ENCODE assay signal across 23 cellular contexts in the genomic region with DNA sequence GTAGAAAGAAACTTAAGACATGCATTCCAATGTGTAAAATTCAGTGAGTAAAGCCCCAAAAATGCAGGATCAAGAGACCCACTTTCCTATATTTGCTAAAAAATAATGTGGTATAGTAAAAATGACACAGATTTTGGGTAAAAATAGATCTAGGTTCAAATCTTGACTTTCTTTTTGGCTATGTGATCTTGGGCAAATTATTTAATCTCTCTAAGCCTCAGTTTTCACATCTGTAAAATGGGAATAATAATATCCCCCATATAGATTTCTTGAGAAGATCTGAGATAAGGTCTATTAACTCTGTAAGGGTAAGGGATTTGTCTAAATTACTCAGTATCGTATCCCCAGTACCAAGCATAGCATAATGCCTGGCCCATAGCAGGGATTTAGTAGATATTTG.
DNase-seq lines count a peak whose midpoint lies in the region; ATAC-seq and TF ChIP-seq lines count a peak whose summit lies in the region.
"Had no signal": no experiment of that assay in that cellular context is flagged by ENCODE, and none has a peak within 500 bp of the region (broad histone marks: within the 10 kb centered on the region; RNA-seq: fewer than 3 reads in every experiment).

No MANE protein-coding gene starts in this region.

- H3K27me3 Mint-ChIP-seq in mesothelial cell of epicardium (ENCODE audit: low read depth), result no peaks in the 10 kb centered on the region

- H3K56ac ChIP-seq in mesendoderm (ENCODE audit: low read length), result no peak overlapping the region

- no peak overlapping the region for H3K4me3 ChIP-seq in right atrium auricular region
- H3K4me3 ChIP-seq in esophagus muscularis mucosa, result no peak overlapping the region
- H3K4me3 ChIP-seq in mesendoderm (ENCODE audit: low read length), result no peak overlapping the region
- no peak overlapping the region for H3K4me3 ChIP-seq in sigmoid colon
- H3K4me3 ChIP-seq: MG63, SK-N-MC had no signal

- peaks cover 7% of the 10 kb centered on the region for H3K9me3 Mint-ChIP-seq in mesothelial cell of epicardium
- H3K9me3 Mint-ChIP-seq: CD8-positive, alpha-beta T cell had no signal

- no peak for TF ChIP-seq EP300 in esophagus muscularis mucosa (IDR thresholded peaks at IDR 0.05)
- no peak for TF ChIP-seq EP300 in sigmoid colon (IDR thresholded peaks at IDR 0.05)

- H2BK15ac ChIP-seq in mesendoderm (replicated peaks; ENCODE audit: low read depth), result no peak overlapping the region

- no peak overlapping the region for H3K4me3 Mint-ChIP-seq in mesothelial cell of epicardium
- H3K4me3 Mint-ChIP-seq: CD8-positive, alpha-beta T cell had no signal

- H3K27ac Mint-ChIP-seq in mesothelial cell of epicardium, result peak overlapping the region; percentile 70
- H3K27ac Mint-ChIP-seq: CD8-positive, alpha-beta T cell had no signal

- WGBS in esophagus muscularis mucosa, result 77% methylated on average over 1 of the region's 1 CpG
- WGBS in mesendoderm (ENCODE audit: extremely low coverage, insufficient coverage, low lambda C conversion rate), result no CpG with 5 or more reads among the region's 1 CpG
- WGBS in sigmoid colon, 2 donors, result 91 to 93% methylated on average over 1 of the region's 1 CpG

- no peak overlapping the region for H2AK5ac ChIP-seq in mesendoderm (ENCODE audit: low read length)

- DNase-seq in right atrium auricular region (ENCODE audit: low spot score) (no peak), left ventricle myocardium superior (no peak), esophagus muscularis mucosa (ENCODE audit: extremely low spot score) (no peak), mesothelial cell of epicardium (ENCODE audit: low spot score in 2 of 2, unreplicated experiment in 2 of 2) (no peak), NCI-H2029 (lab: John Stamatoyannopoulos, UW) (no peak), mesendoderm (no peak), sigmoid colon (no peak)
- DNase-seq: CD8-positive, alpha-beta T cell; DMS 273 treated with DMSO at 0.1 percent for 48 hours; DMS79; GDM1; KG1; NCI-H1417; NCI-H1694; NCI-H2081; NCI-H2171; NCI-H510A; NCI-H69; RPMI8226; SIG-M5 had no signal

- no peak overlapping the region for H3K4ac ChIP-seq in mesendoderm (ENCODE audit: low read depth, low read length)

- intact Hi-C loops in left ventricle myocardium superior (cut with micrococcal nuclease), result no loop called here
- intact Hi-C loops in esophagus muscularis mucosa (cut with DNase I), result loop anchor here (10.0 kb wide), 1 partner anchor 413 kb away; no protein-coding TSS in a partner anchor
- intact Hi-C loops in sigmoid colon (cut with DNase I), result no loop called here

- no peak overlapping the region for H4K5ac ChIP-seq in mesendoderm (ENCODE audit: low read length)

- TF ChIP-seq POLR2A in esophagus muscularis mucosa (IDR thresholded peaks at IDR 0.05; ENCODE audit: low read depth) (no peak), sigmoid colon (IDR thresholded peaks at IDR 0.05) (no peak)

- H3K27me3 ChIP-seq in right atrium auricular region (no peaks in the 10 kb centered on the region), esophagus muscularis mucosa (no peaks in the 10 kb centered on the region), mesendoderm (ENCODE audit: insufficient read depth, low read length, poor library complexity) (no peaks in the 10 kb centered on the region), sigmoid colon (no peaks in the 10 kb centered on the region)
- H3K27me3 ChIP-seq: MG63 had no signal

- H3K27ac ChIP-seq in right atrium auricular region (peak overlapping the region; percentile 58 to 89), esophagus muscularis mucosa (replicated peaks in 1 of 4) (peak overlapping the region; percentile 78 to 81 (median 80)), mesendoderm (ENCODE audit: low read depth, low read length) (no peak overlapping the region), sigmoid colon (peak overlapping the region in 2 of 4 donors; percentile 32 to 80)
- H3K27ac ChIP-seq: C4-2B, SK-N-MC had no signal

- peaks cover 19% of the 10 kb centered on the region for H3K4me1 Mint-ChIP-seq in mesothelial cell of epicardium

- H3K79me2 ChIP-seq in mesendoderm (ENCODE audit: control insufficient read depth, insufficient read depth, low read length), result no peaks in the 10 kb centered on the region

- TF ChIP-seq CTCF in right atrium auricular region (IDR thresholded peaks at IDR 0.05), result no peak
- TF ChIP-seq CTCF in esophagus muscularis mucosa (IDR thresholded peaks at IDR 0.05), result no peak
- TF ChIP-seq CTCF in mesothelial cell of epicardium (IDR thresholded peaks at IDR 0.05; ENCODE audit: unreplicated experiment), result no peak
- TF ChIP-seq CTCF in sigmoid colon (IDR thresholded peaks at IDR 0.05), result no peak

- H2BK120ac ChIP-seq in mesendoderm (ENCODE audit: low read depth, low read length), result no peak overlapping the region

- no peaks in the 10 kb centered on the region for H3K36me3 Mint-ChIP-seq in mesothelial cell of epicardium
- H3K36me3 Mint-ChIP-seq: CD8-positive, alpha-beta T cell had no signal

- H3K9ac ChIP-seq in mesendoderm (ENCODE audit: low read length), result no peak overlapping the region

- H3K9me3 ChIP-seq in right atrium auricular region (no peaks in the 10 kb centered on the region), esophagus muscularis mucosa (no peaks in the 10 kb centered on the region), sigmoid colon (no peaks in the 10 kb centered on the region)

- no peaks in the 10 kb centered on the region for H3K79me1 ChIP-seq in mesendoderm (ENCODE audit: low read length)

- H4K8ac ChIP-seq in mesendoderm (ENCODE audit: low read depth, low read length), result no peak overlapping the region

- H3K4me2 ChIP-seq in mesendoderm (ENCODE audit: low read length), result no peak overlapping the region

- no peak overlapping the region for H2BK5ac ChIP-seq in mesendoderm (ENCODE audit: low read length)

- H3K36me3 ChIP-seq in right atrium auricular region (no peaks in the 10 kb centered on the region), esophagus muscularis mucosa (no peaks in the 10 kb centered on the region), mesendoderm (ENCODE audit: control insufficient read depth, insufficient read depth, low read length) (no peaks in the 10 kb centered on the region), sigmoid colon (no peaks in the 10 kb centered on the region)
- H3K36me3 ChIP-seq: MG63 had no signal

- no peak overlapping the region for H3K23ac ChIP-seq in mesendoderm (ENCODE audit: low read length)

- H3K18ac ChIP-seq in mesendoderm (ENCODE audit: low read length), result no peak overlapping the region

- no peak for ATAC-seq in left ventricle myocardium superior
- ATAC-seq: CD8-positive, alpha-beta T cell had no signal

- H3K4me1 ChIP-seq in right atrium auricular region (peaks cover 0 to 8% of the 10 kb centered on the region in 2 donors), esophagus muscularis mucosa (peaks cover 11 to 37% (median 28%) of the 10 kb centered on the region in 4 donors), mesendoderm (ENCODE audit: control insufficient read depth, low read depth, low read length) (no peaks in the 10 kb centered on the region), sigmoid colon (peaks cover 0 to 19% (median 15%) of the 10 kb centered on the region in 4 donors)
